19 cellular contexts compared by ENCODE assay signal in genomic region chr10:120559800-120560199, GRCh38.
"Had no signal": no experiment of that assay in that cellular context is flagged by ENCODE, and none has a peak within 500 bp of the region (broad histone marks: within the 10 kb centered on the region; RNA-seq: fewer than 3 reads in every experiment).

No MANE protein-coding gene starts in this region.

- H3K27ac ChIP-seq: breast epithelium, epithelial cell of prostate, left lung, lower lobe of right lung, neural progenitor cell, tibial nerve, VCaP had no signal

- H3K4me1 Mint-ChIP-seq: natural killer cell had no signal

- H3K4me3 Mint-ChIP-seq: activated T-cell treated with anti-CD3 and anti-CD28 coated beads, Interleukin-2, amount 50 U/mL, for 72 hours; natural killer cell; neural progenitor cell had no signal

- H3K9me3 ChIP-seq: breast epithelium, left lung, lower lobe of right lung had no signal

- DNase-seq: activated CD4-positive, alpha-beta T cell treated with anti-CD3 and anti-CD28 coated beads for 4 hours; activated CD4-positive, alpha-beta T cell treated with anti-CD3 and anti-CD28 coated beads, Interleukin-2, amount 50 U/mL, for 4 hours; activated naive CD4-positive, alpha-beta T cell; activated T-cell treated with anti-CD3 and anti-CD28 coated beads for 4 hours; activated T-cell treated with anti-CD3 and anti-CD28 coated beads, Interleukin-2, amount 50 U/mL, for 72 hours; central memory CD4-positive, alpha-beta T cell; left lung; lower lobe of right lung; mesendoderm; natural killer cell; posterior cingulate gyrus; right cardiac atrium; stimulated activated naive CD4-positive, alpha-beta T cell had no signal

- H3K27ac Mint-ChIP-seq: activated naive CD4-positive, alpha-beta T cell treated with anti-CD3 and anti-CD28 coated beads, Interleukin-2, amount 50 U/mL, for 72 hours; activated T-cell treated with anti-CD3 and anti-CD28 coated beads, Interleukin-2, amount 50 U/mL, for 72 hours; natural killer cell; neural progenitor cell had no signal

- H3K4me1 ChIP-seq: breast epithelium, left lung, lower lobe of right lung, tibial nerve had no signal

- H3K9me3 Mint-ChIP-seq: natural killer cell, neural progenitor cell had no signal

- H3K27me3 ChIP-seq: breast epithelium, left lung, neural progenitor cell, tibial nerve had no signal

- H3K36me3 Mint-ChIP-seq: activated naive CD4-positive, alpha-beta T cell treated with anti-CD3 and anti-CD28 coated beads, Interleukin-2, amount 50 U/mL, for 72 hours; natural killer cell; neural progenitor cell had no signal

- ATAC-seq: activated naive CD4-positive, alpha-beta T cell treated with anti-CD3 and anti-CD28 coated beads, Interleukin-2, amount 50 U/mL, for 72 hours; activated T-cell treated with anti-CD3 and anti-CD28 coated beads, Interleukin-2, amount 50 U/mL, for 72 hours; left lung; lower lobe of right lung; natural killer cell; right cardiac atrium had no signal

- H3K4me3 ChIP-seq: breast epithelium, left lung, lower lobe of right lung, neural progenitor cell, tibial nerve had no signal

- H3K36me3 ChIP-seq: breast epithelium, left lung, lower lobe of right lung, neural progenitor cell, tibial nerve had no signal
